ENCODE assay signal across 10 cellular contexts in the genomic region with DNA sequence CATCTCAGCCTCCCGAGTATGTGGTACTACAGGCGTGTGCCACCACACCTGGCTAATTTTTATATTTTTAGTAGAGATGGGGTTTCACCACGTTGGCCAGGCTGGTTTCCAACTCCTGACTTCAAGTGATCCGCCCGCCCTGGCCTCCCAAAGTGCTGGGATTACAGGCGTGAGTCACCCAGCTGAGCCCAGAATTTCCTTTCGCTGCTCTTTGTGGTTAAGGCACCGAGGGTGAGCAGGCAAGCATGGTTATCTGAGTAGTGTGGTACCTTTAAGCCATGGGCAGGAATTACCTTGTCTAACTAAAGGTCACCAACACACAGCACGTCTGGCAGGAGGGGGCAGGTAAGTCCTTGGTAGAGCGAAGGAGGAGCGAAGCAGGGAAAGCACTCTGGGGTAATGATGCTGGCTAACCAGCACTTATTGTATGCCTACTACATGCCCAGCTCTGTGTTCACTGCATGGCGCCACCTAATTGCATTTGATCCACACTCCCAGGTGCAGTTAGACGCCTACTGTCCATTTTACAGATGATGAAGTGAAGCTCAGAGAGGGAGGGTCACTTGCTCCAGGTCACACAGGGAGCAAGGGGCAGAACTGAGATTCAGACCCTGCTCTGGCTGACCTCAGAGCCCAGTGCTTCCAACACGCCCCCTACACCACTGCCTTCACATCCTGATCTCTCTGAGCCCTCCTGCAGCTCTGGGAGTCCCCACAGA.
A peak's percentile ranks its signal among the peaks of the same experiment; 100 is the strongest.
DNase-seq lines count a peak whose midpoint lies in the region; ATAC-seq and TF ChIP-seq lines count a peak whose summit lies in the region.
"Had no signal": no experiment of that assay in that cellular context is flagged by ENCODE, and none has a peak within 500 bp of the region (broad histone marks: within the 10 kb centered on the region; RNA-seq: fewer than 3 reads in every experiment).

No MANE protein-coding gene starts in this region.

- ATAC-seq in HG03521 (IDR thresholded peaks at IDR 0.05; ENCODE audit: unreplicated experiment) (no peak), GM21737 (IDR thresholded peaks at IDR 0.05; ENCODE audit: unreplicated experiment) (no peak)

- H3K9ac ChIP-seq in SK-N-MC (ENCODE audit: insufficient read length) (no peak overlapping the region), stomach smooth muscle (ENCODE audit: low read length in 2 of 2) (peak overlapping the region; percentile 58 to 62)

- H3K4me3 ChIP-seq in SK-N-MC (no peak overlapping the region), fibroblast of pulmonary artery (replicated peaks; ENCODE audit: low read depth, low read length) (no peak overlapping the region), stomach smooth muscle (ENCODE audit: low read length in 2 of 2) (peak overlapping the region in 1 of 2 donors; percentile 44)
- no peak overlapping the region for H3K4me3 ChIP-seq in effector memory CD4-positive, alpha-beta T cell (ENCODE audit: insufficient read depth, low read depth, low read length, poor library complexity, severe bottlenecking)
- H3K4me3 ChIP-seq: testis had no signal

- H3K27me3 ChIP-seq in stomach smooth muscle (ENCODE audit: control insufficient read depth in 1 of 2, insufficient read depth in 2 of 2, low read length in 2 of 2) = no peaks in the 10 kb centered on the region
- no peaks in the 10 kb centered on the region for H3K27me3 ChIP-seq in effector memory CD4-positive, alpha-beta T cell (replicated peaks; ENCODE audit: control insufficient read depth, insufficient read depth, low read length, poor library complexity, severe bottlenecking)
- H3K27me3 ChIP-seq: testis had no signal

- peaks cover 69% of the 10 kb centered on the region for H3K4me1 ChIP-seq in stomach smooth muscle (ENCODE audit: control insufficient read depth, insufficient read depth, low read length)
- H3K4me1 ChIP-seq in effector memory CD4-positive, alpha-beta T cell (ENCODE audit: control insufficient read depth, insufficient read depth, low read length, poor library complexity, severe bottlenecking) = peaks cover 18% of the 10 kb centered on the region

- H3K9me3 ChIP-seq in SK-N-MC (ENCODE audit: low read depth, low read length) = no peaks in the 10 kb centered on the region
- no peaks in the 10 kb centered on the region for H3K9me3 ChIP-seq in stomach smooth muscle (ENCODE audit: control insufficient read depth in 2 of 2, low read length in 2 of 2)
- no peaks in the 10 kb centered on the region for H3K9me3 ChIP-seq in effector memory CD4-positive, alpha-beta T cell (ENCODE audit: control insufficient read depth, low read length)
- H3K9me3 ChIP-seq: testis had no signal

- H3K36me3 ChIP-seq in SK-N-MC (ENCODE audit: insufficient read depth, low read length) (no peaks in the 10 kb centered on the region), stomach smooth muscle (ENCODE audit: control insufficient read depth in 2 of 2, insufficient read depth in 2 of 2, low read length in 2 of 2) (no peaks in the 10 kb centered on the region)
- H3K36me3 ChIP-seq in effector memory CD4-positive, alpha-beta T cell (ENCODE audit: control insufficient read depth, insufficient read depth, low read length) = no peaks in the 10 kb centered on the region

- H3K27ac ChIP-seq in SK-N-MC (peak overlapping the region; percentile 85), stomach smooth muscle (ENCODE audit: low read length) (peak overlapping the region; percentile 96)
- no peak overlapping the region for H3K27ac ChIP-seq in effector memory CD4-positive, alpha-beta T cell (ENCODE audit: insufficient read depth, low read length, poor library complexity, severe bottlenecking)

- TF ChIP-seq CTCF in fibroblast of pulmonary artery (IDR thresholded peaks at IDR 0.05; ENCODE audit: low read length, missing control alignments) = no peak

- DNase-seq in SIG-M5 treated with dmso at 0.1 percent for 504 hours (lab: John Stamatoyannopoulos, UW; ENCODE audit: unreplicated experiment) (peak; percentile 30), SIG-M5 (lab: John Stamatoyannopoulos, UW) (no peak), SK-N-MC (ENCODE audit: low read depth, low spot score) (no peak), fibroblast of pulmonary artery (ENCODE audit: low read depth) (peak; percentile 82)
- no peak for DNase-seq in effector memory CD4-positive, alpha-beta T cell
- DNase-seq: occipital lobe, testis had no signal

Comparison
In these comparisons a context has a peak if more than half of its experiments do, and no peak if none do; other contexts are left out.
1. DNase-seq: peak in SIG-M5 treated with dmso at 0.1 percent for 504 hours (single experiment) and fibroblast of pulmonary artery (single experiment); none in SIG-M5 (single experiment), SK-N-MC (single experiment) and effector memory CD4-positive, alpha-beta T cell (0 of 3).